Comparison of ENCODE assay signal across 19 cellular contexts in the genomic region with DNA sequence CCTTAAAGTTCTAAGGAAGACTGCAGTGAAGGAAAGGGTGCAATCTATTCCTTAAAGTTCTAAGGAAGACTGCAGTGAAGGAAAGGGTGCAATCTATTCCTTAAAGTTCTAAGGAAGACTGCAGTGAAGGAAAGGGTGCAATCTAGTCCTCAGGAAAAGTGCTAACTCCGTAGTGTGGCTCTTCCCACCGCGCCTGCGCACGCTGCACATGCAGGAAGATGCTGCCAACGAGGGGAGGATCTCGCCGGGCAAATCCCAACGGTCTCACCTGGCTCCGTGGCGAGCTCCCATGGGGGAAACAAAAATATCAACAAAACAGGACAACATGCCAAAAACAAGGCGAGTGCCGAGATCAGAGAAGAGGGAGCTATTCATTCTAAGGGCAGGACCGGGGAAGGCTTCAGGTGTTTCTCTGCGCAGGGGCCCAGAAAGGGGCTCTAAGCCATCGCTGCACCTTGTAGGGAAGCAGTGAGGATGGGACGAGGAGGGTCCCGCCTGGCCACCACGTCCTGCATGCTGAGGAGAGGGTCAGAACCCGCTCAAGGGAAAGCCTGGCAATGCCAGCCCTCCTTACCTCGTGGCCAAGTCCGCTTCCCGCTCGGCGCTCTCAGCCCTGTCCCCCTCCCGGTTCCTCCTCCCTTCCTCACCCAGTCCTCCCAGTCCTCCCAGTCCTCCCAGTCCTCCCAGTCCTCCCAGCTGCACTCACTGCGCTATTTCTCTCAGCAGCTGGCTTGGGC. TPM values are rescaled to one million over a fixed set of nuclear protein-coding genes. Genes with fewer than 3 reads are reported as not detected.
DNase-seq lines count a peak whose midpoint lies in the region; ATAC-seq and TF ChIP-seq lines count a peak whose summit lies in the region.
"Had no signal": no experiment of that assay in that cellular context is flagged by ENCODE, and none has a peak within 500 bp of the region (broad histone marks: within the 10 kb centered on the region; RNA-seq: fewer than 3 reads in every experiment).

No MANE protein-coding gene starts in this region.

- WGBS in upper lobe of left lung, 2 donors, result 77 to 90% methylated on average over 27 of the region's 27 CpGs

- TF ChIP-seq CTCF in upper lobe of left lung (IDR thresholded peaks at IDR 0.05), result no peak

- H3K9me3 ChIP-seq in duodenal mucosa (ENCODE audit: control insufficient read depth in 1 of 2, low read length in 2 of 2), result no peaks in the 10 kb centered on the region
- no peaks in the 10 kb centered on the region for H3K9me3 ChIP-seq in upper lobe of left lung
- H3K9me3 ChIP-seq: left lung, thyroid gland had no signal

- H3K36me3 ChIP-seq in duodenal mucosa (ENCODE audit: control insufficient read depth in 1 of 2, insufficient read depth in 2 of 2, low read length in 2 of 2) (no peaks in the 10 kb centered on the region), upper lobe of left lung (no peaks in the 10 kb centered on the region)
- H3K36me3 ChIP-seq: left lung, thyroid gland had no signal

- ATAC-seq in upper lobe of left lung (ENCODE audit: low FRiP score in 2 of 2), result peak in 1 of 2 donors; percentile 15
- no peak for ATAC-seq in HG03520 (IDR thresholded peaks at IDR 0.05; ENCODE audit: unreplicated experiment)

- DNase-seq in DMS153 treated with DMSO at 0.1 percent for 48 hours (lab: John Stamatoyannopoulos, UW; ENCODE audit: unreplicated experiment), result peak; percentile 11
- DNase-seq in DMS153 (lab: John Stamatoyannopoulos, UW), result no peak
- DNase-seq in NCI-H2227 treated with DMSO at 0.1 percent for 48 hours (lab: John Stamatoyannopoulos, UW), result peak; percentile 22
- DNase-seq in upper lobe of left lung, result peak in 1 of 2 donors; percentile 65
- DNase-seq in kidney tubule cell (ENCODE audit: low spot score), result no peak
- no peak for DNase-seq in retina
- DNase-seq: activated CD4-positive, CD25-positive, alpha-beta regulatory T cell; anterior cingulate cortex; CD4-positive, alpha-beta memory T cell; foreskin melanocyte; H7; NCI-H187 treated with DMSO at 0.1 percent for 48 hours; stimulated activated CD4-positive, alpha-beta T cell treated with anti-CD3 and anti-CD28 coated beads, Interleukin-4, amount 100 ng/mL, for 4 hours; thyroid gland had no signal

- H3K4me1 ChIP-seq in duodenal mucosa (ENCODE audit: control insufficient read depth in 1 of 2, insufficient read depth in 2 of 2, low read length in 2 of 2), result peaks cover 4 to 13% of the 10 kb centered on the region in 2 donors
- no peaks in the 10 kb centered on the region for H3K4me1 ChIP-seq in upper lobe of left lung
- H3K4me1 ChIP-seq: left lung, parathyroid adenoma, thyroid gland had no signal

- H3K9ac ChIP-seq in duodenal mucosa (ENCODE audit: low read depth in 1 of 2, low read length in 2 of 2), result no peak overlapping the region
- H3K9ac ChIP-seq: parathyroid adenoma had no signal

- H3K4me3 ChIP-seq in duodenal mucosa (ENCODE audit: low read depth in 1 of 2, low read length in 2 of 2) (peak overlapping the region; percentile 72 to 75), upper lobe of left lung (peak overlapping the region in 3 of 4 donors; percentile 23 to 44 (median 37))
- H3K4me3 ChIP-seq: thyroid gland had no signal

- no peak for TF ChIP-seq EP300 in upper lobe of left lung (IDR thresholded peaks at IDR 0.05)

- H3K27me3 ChIP-seq in duodenal mucosa (ENCODE audit: control insufficient read depth in 1 of 2, insufficient read depth in 2 of 2, low read length in 2 of 2) (peaks cover 9 to 10% of the 10 kb centered on the region in 2 donors), upper lobe of left lung (no peaks in the 10 kb centered on the region)
- H3K27me3 ChIP-seq: thyroid gland had no signal

- no peak for TF ChIP-seq POLR2A in upper lobe of left lung (IDR thresholded peaks at IDR 0.05)

- H3K27ac ChIP-seq in duodenal mucosa (ENCODE audit: low read depth, low read length), result no peak overlapping the region
- peak overlapping the region in 2 of 4 donors; percentile 42 to 59 for H3K27ac ChIP-seq in upper lobe of left lung
- H3K27ac ChIP-seq: left lung, parathyroid adenoma, thyroid gland had no signal

RNA-seq across cellular contexts. Expression of a gene that starts 24.5 kb away (rescaled TPM):
- 10 to 100 TPM; 13.0 to 48.2 (median 23.3) TPM for total RNA-seq in upper lobe of left lung

RNA-seq across cellular contexts. Expression of a gene that starts 25.2 kb away (rescaled TPM):
- total RNA-seq in upper lobe of left lung, result 10 to 100 TPM in 1 of 6 donors, 1 to 10 TPM in 4, under 1 TPM in 1; 0.83 to 11.9 (median 2.6) TPM
- total RNA-seq: HT-29 had no signal

Comparison
In these comparisons a context has a peak if more than half of its experiments do, and no peak if none do; other contexts are left out.
1. DNase-seq: peak in DMS153 treated with DMSO at 0.1 percent for 48 hours (single experiment) and NCI-H2227 treated with DMSO at 0.1 percent for 48 hours (single experiment); none in DMS153 (single experiment), kidney tubule cell (single experiment) and retina (single experiment).